Comparison of ENCODE assay signal across 15 cellular contexts in the genomic region with DNA sequence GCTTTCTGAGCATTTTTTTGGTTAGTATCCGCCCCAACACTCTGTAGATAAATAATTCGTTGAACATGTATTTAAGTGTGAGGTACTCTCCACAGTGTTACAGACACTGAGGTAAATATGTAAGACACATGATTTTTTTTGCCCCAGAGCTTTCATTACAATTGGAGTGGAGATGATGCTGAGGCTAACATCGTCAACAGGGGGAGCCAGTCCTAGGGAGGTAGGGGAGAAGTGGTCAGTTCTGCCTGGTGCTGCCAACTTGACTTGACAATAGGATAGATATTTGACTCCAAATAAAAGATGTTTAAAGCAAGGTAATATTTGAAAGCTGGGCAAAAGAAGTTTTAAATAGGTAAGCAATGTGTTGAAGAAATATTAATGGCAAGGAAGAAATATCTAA.
DNase-seq lines count a peak whose midpoint lies in the region; ATAC-seq and TF ChIP-seq lines count a peak whose summit lies in the region.
"Had no signal": no experiment of that assay in that cellular context is flagged by ENCODE, and none has a peak within 500 bp of the region (broad histone marks: within the 10 kb centered on the region; RNA-seq: fewer than 3 reads in every experiment).

No MANE protein-coding gene starts in this region.

- no peaks in the 10 kb centered on the region for H3K4me1 Mint-ChIP-seq in T-helper 17 cell
- H3K4me1 Mint-ChIP-seq: activated naive CD8-positive, alpha-beta T cell treated with anti-CD3 and anti-CD28 coated beads for 36 hours; CD4-positive, alpha-beta memory T cell; immature natural killer cell had no signal

- no peaks in the 10 kb centered on the region for H3K36me3 Mint-ChIP-seq in T-helper 17 cell (ENCODE audit: low read depth)
- H3K36me3 Mint-ChIP-seq: activated naive CD8-positive, alpha-beta T cell treated with anti-CD3 and anti-CD28 coated beads for 36 hours; CD4-positive, alpha-beta memory T cell; immature natural killer cell had no signal

- H3K4me1 ChIP-seq in PC-9 (replicated peaks; ENCODE audit: insufficient read depth): no peaks in the 10 kb centered on the region
- H3K4me1 ChIP-seq: esophagus squamous epithelium, stomach had no signal

- no peaks in the 10 kb centered on the region for H3K27me3 Mint-ChIP-seq in T-helper 17 cell
- H3K27me3 Mint-ChIP-seq: activated naive CD8-positive, alpha-beta T cell treated with anti-CD3 and anti-CD28 coated beads for 36 hours; CD4-positive, alpha-beta memory T cell had no signal

- H3K36me3 ChIP-seq in H7 (replicated peaks; ENCODE audit: control insufficient read depth, insufficient read depth, low read length) (no peaks in the 10 kb centered on the region), PC-9 (ENCODE audit: low read depth) (no peaks in the 10 kb centered on the region)
- H3K36me3 ChIP-seq: esophagus squamous epithelium, stomach had no signal

- ATAC-seq in HG03108 (IDR thresholded peaks at IDR 0.05; ENCODE audit: unreplicated experiment): no peak
- ATAC-seq in T-helper 17 cell: no peak

- H3K9me2 ChIP-seq in PC-9 (ENCODE audit: insufficient read depth): no peaks in the 10 kb centered on the region

- no TSS peak for BruUV-seq in PC-9 (replicated peaks; lab: Mats Ljungman, UMichigan)

- no peak overlapping the region for H3K27ac Mint-ChIP-seq in T-helper 17 cell
- H3K27ac Mint-ChIP-seq: activated naive CD8-positive, alpha-beta T cell treated with anti-CD3 and anti-CD28 coated beads for 36 hours; CD4-positive, alpha-beta memory T cell; immature natural killer cell; T-helper 2 cell treated with Interferon-gamma antibody and Interleukin-4, amounts not matched to agents 5 μg/mL and 100 μg/mL, for 36 hours had no signal

- no peak overlapping the region for H3K4me3 Mint-ChIP-seq in T-helper 17 cell
- H3K4me3 Mint-ChIP-seq: activated naive CD8-positive, alpha-beta T cell treated with anti-CD3 and anti-CD28 coated beads for 36 hours; CD4-positive, alpha-beta memory T cell; immature natural killer cell; T-helper 2 cell treated with Interferon-gamma antibody and Interleukin-4, amounts not matched to agents 5 μg/mL and 100 μg/mL, for 36 hours had no signal

- H3K27ac ChIP-seq in PC-9: no peak overlapping the region
- H3K27ac ChIP-seq: esophagus squamous epithelium, stomach had no signal

- 0 out of 2 replicates have a peak, but pooled peaks have one; percentile 25 for TF ChIP-seq CTCF in PC-9 (conservative IDR thresholded peaks at IDR 0.05)

- no peak overlapping the region for H3K4me2 ChIP-seq in PC-9

- intact Hi-C loops in PC-9 (cut with micrococcal nuclease; ENCODE audit: unreplicated experiment): no loop called here

- peak; percentile 5 for DNase-seq in COR-L47 (lab: John Stamatoyannopoulos, UW)
- peak; percentile 48 for DNase-seq in H7
- no peak for DNase-seq in PC-9
- peak; percentile 5 for DNase-seq in iPS DF 4.7 (ENCODE audit: extremely low read depth, low spot score)
- no peak for DNase-seq in T-helper 17 cell
- no peak for DNase-seq in NOMO-1 treated with dmso at 0.1 percent for 144 hours (lab: John Stamatoyannopoulos, UW; ENCODE audit: unreplicated experiment)
- DNase-seq in cortex of kidney (lab: John Stamatoyannopoulos, UW): no peak
- DNase-seq: activated naive CD8-positive, alpha-beta T cell treated with anti-CD3 and anti-CD28 coated beads for 36 hours; CD4-positive, alpha-beta memory T cell; esophagus squamous epithelium; immature natural killer cell; NCI-H1436 treated with DMSO at 0.1 percent for 48 hours; stomach had no signal

- H3K79me2 ChIP-seq in PC-9 (ENCODE audit: low read depth): no peaks in the 10 kb centered on the region

- no peaks in the 10 kb centered on the region for H4K20me1 ChIP-seq in PC-9 (ENCODE audit: insufficient read depth)

- no peaks in the 10 kb centered on the region for H3F3A ChIP-seq in PC-9 (ENCODE audit: insufficient read depth, low read depth)

- H3K4me3 ChIP-seq in H7 (ENCODE audit: insufficient read depth, low read depth, low read length) (no peak overlapping the region), PC-9 (no peak overlapping the region)
- H3K4me3 ChIP-seq: esophagus squamous epithelium, stomach had no signal

- POLR2A ChIA-PET in PC-9 (lab: Charles Lee; ENCODE audit: unreplicated experiment): no interaction called here

- H3K9me3 ChIP-seq in PC-9 (ENCODE audit: insufficient read depth, low read depth): no peaks in the 10 kb centered on the region
- no peaks in the 10 kb centered on the region for H3K9me3 ChIP-seq in T-helper 17 cell (ENCODE audit: control insufficient read depth, low read length, poor library complexity, severe bottlenecking)
- H3K9me3 ChIP-seq: esophagus squamous epithelium, stomach had no signal

- H3K27me3 ChIP-seq in H7 (ENCODE audit: control insufficient read depth, insufficient read depth, low read length): no peaks in the 10 kb centered on the region
- H3K27me3 ChIP-seq in PC-9 (ENCODE audit: insufficient read depth, low read depth): no peaks in the 10 kb centered on the region
- H3K27me3 ChIP-seq: esophagus squamous epithelium, stomach had no signal

- CTCF ChIA-PET in PC-9 (lab: Charles Lee): interaction anchor here (0.6 kb wide), 1 partner anchor 51 kb away, joined by 5 read pairs; no protein-coding TSS in a partner anchor

- H2AFZ ChIP-seq in PC-9: no peak overlapping the region

Comparison
In these comparisons a context has a peak if more than half of its experiments do, and no peak if none do; other contexts are left out.
1. DNase-seq: peak in COR-L47 (single experiment), H7 (single experiment) and iPS DF 4.7 (single experiment); none in PC-9 (0 of 2), T-helper 17 cell (0 of 3), NOMO-1 treated with dmso at 0.1 percent for 144 hours (single experiment) and cortex of kidney (single experiment).